ENCODE assay signal across 30 cellular contexts in the genomic region with DNA sequence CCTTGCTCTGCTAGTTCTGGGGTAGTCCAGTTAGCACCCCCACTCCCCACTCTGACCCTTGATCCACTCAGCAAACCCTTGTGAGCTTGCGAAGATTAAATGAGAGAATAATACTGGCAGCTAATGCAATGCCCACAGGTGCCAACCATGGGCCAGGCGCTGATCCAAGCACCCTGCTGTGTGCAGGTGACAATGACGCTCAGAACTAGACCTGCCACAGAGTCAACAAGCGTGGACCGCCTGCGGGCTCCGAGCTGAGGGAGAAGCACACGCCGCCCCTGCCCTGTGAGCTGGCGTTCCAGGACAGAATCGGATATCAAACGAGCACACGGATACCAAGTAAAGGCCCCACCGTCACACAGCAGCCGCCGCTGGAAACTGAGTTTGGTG.
A peak's percentile ranks its signal among the peaks of the same experiment; 100 is the strongest.
DNase-seq lines count a peak whose midpoint lies in the region; TF ChIP-seq lines count a peak whose summit lies in the region.
"Had no signal": no experiment of that assay in that cellular context is flagged by ENCODE, and none has a peak within 500 bp of the region (broad histone marks: within the 10 kb centered on the region; RNA-seq: fewer than 3 reads in every experiment).

No MANE protein-coding gene starts in this region.

- H3K4me1 Mint-ChIP-seq in MCF 10A (ENCODE audit: insufficient read depth, unreplicated experiment), result no peaks in the 10 kb centered on the region

- intact Hi-C loops in MCF 10A (cut with micrococcal nuclease) (no loop called here), stomach (cut with DNase I; ENCODE audit: low total_unique reads) (no loop called here)

- no peak overlapping the region for H3K4me3 Mint-ChIP-seq in MCF 10A (ENCODE audit: unreplicated experiment)
- H3K4me3 Mint-ChIP-seq: activated CD8-positive, alpha-beta T cell treated with anti-CD3 and anti-CD28 coated beads, Interleukin-2, amount 10 ng/mL, durations not matched to agents 7 days and 5 days; nephron had no signal

- TF ChIP-seq CTCF in MCF 10A (IDR thresholded peaks at IDR 0.05; ENCODE audit: unreplicated experiment) (no peak), stomach (IDR thresholded peaks at IDR 0.05) (no peak)

- H3K9me3 ChIP-seq in stomach, result no peaks in the 10 kb centered on the region
- H3K9me3 ChIP-seq: lower lobe of right lung, mucosa of descending colon, pancreas, spleen, testis had no signal

- H3K36me3 Mint-ChIP-seq in MCF 10A (ENCODE audit: insufficient read depth, unreplicated experiment), result no peaks in the 10 kb centered on the region

- in situ Hi-C loops in T47D (cut with HindIII; ENCODE audit: low pct_unique_long_range_greater_than_20kb, low sequenced_read_pairs), result no loop called here

- 43 to 67% (median 57%) methylated on average over 4 to 16 of the region's 16 CpGs for WGBS in stomach, 5 donors

- POLR2A ChIA-PET in MCF 10A (lab: Yijun Ruan, JAX), result no interaction called here

- TF ChIP-seq POLR2A in stomach (IDR thresholded peaks at IDR 0.05), result no peak

- no peaks in the 10 kb centered on the region for H3K36me3 ChIP-seq in stomach
- H3K36me3 ChIP-seq: BLaER1 treated with 17β-estradiol and CSF1 and Interleukin-3, amounts not matched to agents 10 nM and 100 nM; lower lobe of right lung; pancreas; spleen had no signal

- BruUV-seq in MCF 10A (replicated peaks; lab: Mats Ljungman, UMichigan), result no TSS peak

- H3K27me3 ChIP-seq in stomach, result peaks cover 0 to 87% (median 44%) of the 10 kb centered on the region in 3 donors
- H3K27me3 ChIP-seq: testis had no signal

- TF ChIP-seq EP300 in stomach (IDR thresholded peaks at IDR 0.05), result no peak

- DNase-seq in T47D (ENCODE audit: low read depth in 1 of 2, low spot score in 1 of 2) (peak; percentile 85 to 93), MCF 10A (ENCODE audit: unreplicated experiment) (no peak), NCI-H146 treated with DMSO at 0.1 percent for 48 hours (lab: John Stamatoyannopoulos, UW; ENCODE audit: unreplicated experiment) (peak; percentile 29), NCI-H774 (lab: John Stamatoyannopoulos, UW) (peak; percentile 64), stomach (peak; percentile 66), DMS 273 treated with DMSO at 0.1 percent for 48 hours (lab: John Stamatoyannopoulos, UW) (no peak), GM19238 (ENCODE audit: insufficient read length, low spot score) (no peak), inferior parietal cortex (ENCODE audit: extremely low spot score) (no peak)
- DNase-seq: ACHN; activated CD8-positive, alpha-beta T cell treated with anti-CD3 and anti-CD28 coated beads, Interleukin-2, amount 10 ng/mL, durations not matched to agents 7 days and 5 days; activated gamma-delta T cell; activated T-cell treated with anti-CD3 and anti-CD28 coated beads for 4 hours; Calu3; IMR-90; lower lobe of right lung; MM.1S; mucosa of descending colon; NCI-H1930; NCI-H82; pancreas; right cardiac atrium; SHP77 treated with DMSO at 0.1 percent for 48 hours; spleen; stimulated activated CD4-positive, alpha-beta T cell treated with anti-CD3 and anti-CD28 coated beads, Interleukin-4, amount 100 ng/mL, for 24 hours; stimulated activated naive CD4-positive, alpha-beta T cell; SW 1271; T1000; testis had no signal

- no peak overlapping the region for H3K4me3 ChIP-seq in stomach
- H3K4me3 ChIP-seq: BLaER1 treated with 17β-estradiol and CSF1 and Interleukin-3, amounts not matched to agents 10 nM and 100 nM; lower lobe of right lung; mucosa of descending colon; pancreas; spleen; testis had no signal

- H3K27ac ChIP-seq in stomach, result no peak overlapping the region
- H3K27ac ChIP-seq: BLaER1 treated with 17β-estradiol and CSF1 and Interleukin-3, amounts not matched to agents 10 nM and 100 nM; lower lobe of right lung; pancreas; spleen; testis had no signal

- peaks cover 30% of the 10 kb centered on the region for H3K27me3 Mint-ChIP-seq in MCF 10A (ENCODE audit: insufficient read depth, unreplicated experiment)

- CTCF ChIA-PET in MCF 10A (lab: Yijun Ruan, JAX), result no interaction called here

- peaks cover 0 to 8% (median 5%) of the 10 kb centered on the region in 4 donors for H3K4me1 ChIP-seq in stomach
- H3K4me1 ChIP-seq: lower lobe of right lung, pancreas, testis had no signal

- no peak overlapping the region for H3K27ac Mint-ChIP-seq in MCF 10A (ENCODE audit: low read depth, unreplicated experiment)
- H3K27ac Mint-ChIP-seq: activated CD8-positive, alpha-beta T cell treated with anti-CD3 and anti-CD28 coated beads, Interleukin-2, amount 10 ng/mL, durations not matched to agents 7 days and 5 days; nephron had no signal

- H3K9me3 Mint-ChIP-seq in MCF 10A (ENCODE audit: unreplicated experiment), result no peaks in the 10 kb centered on the region
- H3K9me3 Mint-ChIP-seq: nephron had no signal

Comparison
In these comparisons a context has a peak if more than half of its experiments do, and no peak if none do; other contexts are left out.
1. DNase-seq: peak in T47D (2 of 2), NCI-H146 treated with DMSO at 0.1 percent for 48 hours (single experiment), NCI-H774 (single experiment) and stomach (single experiment); none in MCF 10A (single experiment), DMS 273 treated with DMSO at 0.1 percent for 48 hours (single experiment), GM19238 (single experiment) and inferior parietal cortex (single experiment).